29 cellular contexts compared by ENCODE assay signal in genomic region chr1:210434224-210434623, GRCh38.
"Had no signal": no experiment of that assay in that cellular context is flagged by ENCODE, and none has a peak within 500 bp of the region (broad histone marks: within the 10 kb centered on the region; RNA-seq: fewer than 3 reads in every experiment).

No MANE protein-coding gene starts in this region.

- H3K4me1 Mint-ChIP-seq: activated CD4-positive, alpha-beta T cell treated with anti-CD3 and anti-CD28 coated beads for 36 hours; central memory CD8-positive, alpha-beta T cell; immature natural killer cell; natural killer cell had no signal

- H3K4me3 ChIP-seq: ascending aorta, breast epithelium, esophagus squamous epithelium, neural progenitor cell, right lobe of liver, skin epidermis, thoracic aorta had no signal

- H2AFZ ChIP-seq: neural progenitor cell had no signal

- H3K36me3 Mint-ChIP-seq: immature natural killer cell, natural killer cell, neural progenitor cell had no signal

- H3K27me3 Mint-ChIP-seq: activated CD4-positive, alpha-beta T cell treated with anti-CD3 and anti-CD28 coated beads for 36 hours; activated naive CD8-positive, alpha-beta T cell; central memory CD8-positive, alpha-beta T cell had no signal

- H3K4me1 ChIP-seq: ascending aorta, breast epithelium, esophagus squamous epithelium, right lobe of liver had no signal

- H3K9me3 ChIP-seq: ascending aorta, breast epithelium, esophagus squamous epithelium, right lobe of liver, thoracic aorta had no signal

- H3K9me3 Mint-ChIP-seq: activated T-cell treated with anti-CD3 and anti-CD28 coated beads, Interleukin-2, amount 50 U/mL, for 72 hours; central memory CD8-positive, alpha-beta T cell; natural killer cell; neural progenitor cell; T-helper 2 cell treated with Interferon-gamma antibody and Interleukin-4, amounts not matched to agents 5 μg/mL and 100 μg/mL, for 36 hours had no signal

- ATAC-seq: activated CD4-positive, alpha-beta T cell treated with anti-CD3 and anti-CD28 coated beads for 36 hours; activated T-cell treated with anti-CD3 and anti-CD28 coated beads, Interleukin-2, amount 50 U/mL, for 72 hours; left colon; natural killer cell; right lobe of liver; stimulated activated naive CD8-positive, alpha-beta T cell treated with anti-CD3 and anti-CD28 coated beads, Interleukin-15, Interleukin-2, amounts not matched to agents 100 U/mL and 50 U/mL, for 24 hours had no signal

- DNase-seq: activated CD4-positive, alpha-beta T cell treated with anti-CD3 and anti-CD28 coated beads for 36 hours; activated CD4-positive, alpha-beta T cell treated with anti-CD3 and anti-CD28 coated beads, Interleukin-2, amount 50 U/mL, for 4 hours; activated CD4-positive, CD25-positive, alpha-beta regulatory T cell; activated naive CD4-positive, alpha-beta T cell; activated T-cell treated with anti-CD3 and anti-CD28 coated beads for 4 hours; activated T-cell treated with anti-CD3 and anti-CD28 coated beads, Interleukin-2, amount 50 U/mL, for 72 hours; effector CD8-positive, alpha-beta T cell; esophagus squamous epithelium; glutamatergic neuron; immature natural killer cell; kidney; left colon; mammary epithelial cell; natural killer cell; right lobe of liver; stimulated activated CD4-positive, alpha-beta T cell treated with anti-CD3 and anti-CD28 coated beads, Interleukin-12 subunit alpha, Interleukin-12 subunit beta, amount 100 ng/mL, for 4 hours; stimulated activated CD4-positive, alpha-beta T cell treated with anti-CD3 and anti-CD28 coated beads, Interleukin-4, amount 100 ng/mL, for 1 hour; stimulated activated naive CD8-positive, alpha-beta T cell treated with anti-CD3 and anti-CD28 coated beads, Interleukin-15, Interleukin-2, amounts not matched to agents 100 U/mL and 50 U/mL, for 24 hours; T-helper 1 cell; trophoblast cell had no signal

- H3K4me2 ChIP-seq: neural progenitor cell had no signal

- H3K27ac ChIP-seq: ascending aorta, breast epithelium, epithelial cell of prostate, esophagus squamous epithelium, neural progenitor cell, right lobe of liver, skin epidermis, thoracic aorta had no signal

- H3K36me3 ChIP-seq: ascending aorta, breast epithelium, esophagus squamous epithelium, neural progenitor cell, right lobe of liver, thoracic aorta had no signal

- H3K9ac ChIP-seq: neural progenitor cell had no signal

- H3K27me3 ChIP-seq: ascending aorta, breast epithelium, esophagus squamous epithelium, neural progenitor cell, right lobe of liver had no signal

- H3K4me3 Mint-ChIP-seq: activated CD4-positive, alpha-beta T cell treated with anti-CD3 and anti-CD28 coated beads for 36 hours; activated naive CD8-positive, alpha-beta T cell; activated T-cell treated with anti-CD3 and anti-CD28 coated beads, Interleukin-2, amount 50 U/mL, for 72 hours; central memory CD8-positive, alpha-beta T cell; immature natural killer cell; natural killer cell; neural progenitor cell; T-helper 2 cell treated with Interferon-gamma antibody and Interleukin-4, amounts not matched to agents 5 μg/mL and 100 μg/mL, for 36 hours had no signal

- H3K27ac Mint-ChIP-seq: activated CD4-positive, alpha-beta T cell treated with anti-CD3 and anti-CD28 coated beads for 36 hours; activated naive CD8-positive, alpha-beta T cell; activated T-cell treated with anti-CD3 and anti-CD28 coated beads, Interleukin-2, amount 50 U/mL, for 72 hours; immature natural killer cell; natural killer cell; neural progenitor cell; T-helper 2 cell treated with Interferon-gamma antibody and Interleukin-4, amounts not matched to agents 5 μg/mL and 100 μg/mL, for 36 hours had no signal
